Comparison of ENCODE assay signal across 8 cellular contexts in the genomic region with DNA sequence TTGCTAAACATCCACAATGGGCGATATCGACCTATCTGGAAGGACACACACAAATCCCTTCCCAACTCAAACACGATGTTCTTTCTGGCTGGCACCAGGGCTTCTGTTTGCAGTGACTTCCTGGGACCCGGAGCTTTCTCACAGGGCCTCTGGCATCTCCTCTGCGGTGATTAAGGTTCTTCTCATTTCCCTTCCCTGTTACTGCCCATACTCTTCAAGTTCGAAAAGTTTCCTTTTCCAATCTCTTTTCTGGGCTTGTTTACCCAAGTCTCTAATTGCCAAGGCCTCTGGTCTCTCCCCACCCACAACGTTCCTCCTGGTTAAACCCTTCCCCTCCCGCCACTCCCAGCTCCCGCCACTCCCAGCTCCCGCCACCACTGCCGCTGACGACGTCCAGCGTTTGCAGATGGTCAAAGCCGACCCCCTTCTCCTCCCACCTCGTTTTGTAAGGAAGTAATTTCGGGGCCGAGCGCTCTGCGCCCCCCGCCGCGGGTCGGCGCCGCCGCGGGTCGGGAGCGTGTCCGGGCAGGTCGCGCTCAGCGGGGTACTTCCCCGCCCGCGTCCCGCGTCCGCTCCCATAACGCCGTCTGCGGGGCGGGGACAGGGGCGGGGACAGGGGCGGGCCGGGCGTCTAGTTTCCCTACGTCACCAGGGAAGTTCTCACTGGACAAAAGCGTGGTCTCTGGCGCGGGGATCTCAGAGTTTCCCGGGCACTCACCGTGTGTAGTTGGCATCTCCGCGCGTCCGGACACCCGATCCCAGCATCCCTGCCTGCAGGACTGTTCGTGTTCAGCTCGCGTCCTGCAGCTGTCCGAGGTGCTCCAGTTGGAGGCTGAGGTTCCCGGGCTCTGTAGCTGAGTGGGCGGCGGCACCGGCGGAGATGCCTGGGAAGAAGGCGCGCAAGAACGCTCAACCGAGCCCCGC. TPM values are rescaled to one million over a fixed set of nuclear protein-coding genes. Genes with fewer than 3 reads are reported as not detected.
DNase-seq lines count a peak whose midpoint lies in the region; ATAC-seq and TF ChIP-seq lines count a peak whose summit lies in the region.

Gene PMAIP1, plus strand, starts transcription at position 699 of the 924 bp plus-strand sequence. Its CDS starts 182 bp downstream, at position 881.

- peak within 1 kb of the TSS; percentile 80 for H2AFZ ChIP-seq in hepatocyte

- H3K79me2 ChIP-seq in hepatocyte: no peaks in the 10 kb centered on the region

- H3K4me1 Mint-ChIP-seq in T-helper 2 cell treated with Interferon-gamma antibody and Interleukin-4, amounts not matched to agents 5 μg/mL and 100 μg/mL, for 36 hours (ENCODE audit: low read depth): peaks cover 48% of the 10 kb centered on the region

- peak; percentile 27 to 81 for TF ChIP-seq POLR2A in sigmoid colon (IDR thresholded peaks at IDR 0.05)

- peak within 1 kb of the TSS; percentile 66 to 69 for H3K4me3 ChIP-seq in ascending aorta
- peak within 1 kb of the TSS; percentile 62 for H3K4me3 ChIP-seq in hepatocyte
- H3K4me3 ChIP-seq in sigmoid colon: peak within 1 kb of the TSS; percentile 44 to 63 (median 61)

- DNase-seq in NCI-H2029 treated with DMSO at 0.1 percent for 48 hours (lab: John Stamatoyannopoulos, UW) (peak; percentile 62), ascending aorta (ENCODE audit: low spot score in 2 of 2) (peak; percentile 52 to 82), hepatocyte (ENCODE audit: low spot score) (peak; percentile 91), sigmoid colon (peak; percentile 92), 8988T (no peak)
- DNase-seq in T-helper 2 cell treated with Interferon-gamma antibody and Interleukin-4, amounts not matched to agents 5 μg/mL and 100 μg/mL, for 36 hours (ENCODE audit: low spot score): peak; percentile 89

- peak within 1 kb of the TSS in 1 of 2 donors; percentile 33 for H3K27ac ChIP-seq in ascending aorta
- peak within 1 kb of the TSS; percentile 92 for H3K27ac ChIP-seq in hepatocyte
- peak within 1 kb of the TSS; percentile 77 to 83 (median 81) for H3K27ac ChIP-seq in sigmoid colon

- H3K4me2 ChIP-seq in hepatocyte: peak within 1 kb of the TSS; percentile 96

- peaks cover 0 to 14% of the 10 kb centered on the region in 2 donors for H3K4me1 ChIP-seq in ascending aorta
- peaks cover 10% of the 10 kb centered on the region for H3K4me1 ChIP-seq in hepatocyte (ENCODE audit: insufficient read depth)
- peaks cover 0 to 21% (median 14%) of the 10 kb centered on the region in 4 donors for H3K4me1 ChIP-seq in sigmoid colon

- 1% methylated on average over 31 of the region's 73 CpGs for WGBS in hepatocyte (ENCODE audit: low lambda C conversion rate, missing lambda C conversion rate)
- 1% methylated on average over 72 to 73 of the region's 73 CpGs for WGBS in sigmoid colon, 2 donors

- intact Hi-C loops in ascending aorta (cut with DNase I) (no loop called here), sigmoid colon (cut with DNase I) (no loop called here)

- ATAC-seq in GM18508 (IDR thresholded peaks at IDR 0.05; ENCODE audit: insufficient read depth, unreplicated experiment): peak; percentile 25
- peak; percentile 67 for ATAC-seq in HG02981 (IDR thresholded peaks at IDR 0.05; ENCODE audit: unreplicated experiment)

- no peak for TF ChIP-seq CTCF in ascending aorta (IDR thresholded peaks at IDR 0.05)
- no peak for TF ChIP-seq CTCF in hepatocyte (IDR thresholded peaks at IDR 0.05; ENCODE audit: poor library complexity)
- no peak for TF ChIP-seq CTCF in sigmoid colon (IDR thresholded peaks at IDR 0.05)

- H3K27me3 ChIP-seq in ascending aorta (no peaks in the 10 kb centered on the region), hepatocyte (peaks cover 37% of the 10 kb centered on the region), sigmoid colon (peaks cover 0 to 60% (median 3%) of the 10 kb centered on the region in 3 donors)

- H3K27ac Mint-ChIP-seq in T-helper 2 cell treated with Interferon-gamma antibody and Interleukin-4, amounts not matched to agents 5 μg/mL and 100 μg/mL, for 36 hours: peak within 1 kb of the TSS; percentile 98

- no peaks in the 10 kb centered on the region for H3K9me3 Mint-ChIP-seq in T-helper 2 cell treated with Interferon-gamma antibody and Interleukin-4, amounts not matched to agents 5 μg/mL and 100 μg/mL, for 36 hours

- H3K27me3 Mint-ChIP-seq in T-helper 2 cell treated with Interferon-gamma antibody and Interleukin-4, amounts not matched to agents 5 μg/mL and 100 μg/mL, for 36 hours (ENCODE audit: low read depth): no peaks in the 10 kb centered on the region

- H3K4me3 Mint-ChIP-seq in T-helper 2 cell treated with Interferon-gamma antibody and Interleukin-4, amounts not matched to agents 5 μg/mL and 100 μg/mL, for 36 hours: peak within 1 kb of the TSS; percentile 98

- no peak for TF ChIP-seq EP300 in sigmoid colon (IDR thresholded peaks at IDR 0.05)

- peaks cover 34% of the 10 kb centered on the region for H3K36me3 Mint-ChIP-seq in T-helper 2 cell treated with Interferon-gamma antibody and Interleukin-4, amounts not matched to agents 5 μg/mL and 100 μg/mL, for 36 hours (ENCODE audit: low read depth)

- H4K20me1 ChIP-seq in hepatocyte (ENCODE audit: insufficient read depth, poor library complexity, severe bottlenecking): no peaks in the 10 kb centered on the region

- H3K9me3 ChIP-seq in ascending aorta (no peaks in the 10 kb centered on the region), hepatocyte (ENCODE audit: low read depth) (no peaks in the 10 kb centered on the region), sigmoid colon (no peaks in the 10 kb centered on the region)

- no peaks in the 10 kb centered on the region for H3K9me2 ChIP-seq in hepatocyte (replicated peaks; ENCODE audit: insufficient read depth)

- no peaks in the 10 kb centered on the region for H3K36me3 ChIP-seq in ascending aorta
- no peaks in the 10 kb centered on the region for H3K36me3 ChIP-seq in hepatocyte (replicated peaks; ENCODE audit: insufficient read depth, low read depth)
- no peaks in the 10 kb centered on the region for H3K36me3 ChIP-seq in sigmoid colon

RNA-seq across cellular contexts. Expression of gene PMAIP1, which starts in this region (rescaled TPM):
- total RNA-seq in ascending aorta: not detected
- total RNA-seq in hepatocyte: 7.7 and 8.5 TPM in 2 replicates
- polyA plus RNA-seq in hepatocyte: 9.0 and 10.2 TPM in 2 replicates
- 1 to 10 TPM in 2 of 4 donors, under 1 TPM in 1, not detected in 1; 0.99 to 9.5 (median 1.1) TPM for total RNA-seq in sigmoid colon
- 1 to 10 TPM; 1.8 to 8.8 (median 6.9) TPM for polyA plus RNA-seq in sigmoid colon

Comparison
In these comparisons a context has a peak if more than half of its experiments do, and no peak if none do; other contexts are left out.
1. Peak in DNase-seq and H3K4me3 ChIP-seq in ascending aorta; RNA of the gene not detected or under 1 TPM.